In genomic region chr4:139913398-139913990, GRCh38 we compare ENCODE assay signal across 1 cellular context.
TF ChIP-seq lines count a peak whose summit lies in the region.

No MANE protein-coding gene starts in this region.

TF ChIP-seq in IMR-90, 13 proteins besides CTCF, POLR2A, EP300 and RAD21 (continued from another document):
- TF ChIP-seq BHLHE40 (IDR thresholded peaks at IDR 0.05; ENCODE audit: low read depth, low read length) (no peak), MAZ (IDR thresholded peaks at IDR 0.05; ENCODE audit: borderline replicate concordance, low read depth, low read length) (no peak), FOS (IDR thresholded peaks at IDR 0.05; ENCODE audit: low read depth, low read length) (no peak), RCOR1 (IDR thresholded peaks at IDR 0.05; ENCODE audit: insufficient replicate concordance, low read length) (no peak), SMC3 (IDR thresholded peaks at IDR 0.05; ENCODE audit: low read depth, low read length) (no peak), MAFK (IDR thresholded peaks at IDR 0.05; ENCODE audit: low read depth, low read length) (no peak), RFX5 (IDR thresholded peaks at IDR 0.05; ENCODE audit: low read depth, low read length) (no peak)
